Comparison of ENCODE assay signal across 8 cellular contexts in genomic region chr9:32550046-32550608, GRCh38. TPM values are rescaled to one million over a fixed set of nuclear protein-coding genes. Genes with fewer than 3 reads are reported as not detected.
DNase-seq lines count a peak whose midpoint lies in the region; ATAC-seq and TF ChIP-seq lines count a peak whose summit lies in the region.

No MANE protein-coding gene starts in this region.

- peaks cover 0 to 4% (median 0%) of the 10 kb centered on the region in 5 experiments for H3K9me3 Mint-ChIP-seq in brain

- H3K4me1 Mint-ChIP-seq in brain: peaks cover 50% of the 10 kb centered on the region

- no peak for TF ChIP-seq POLR2A in GM18505 (IDR thresholded peaks at IDR 0.05; ENCODE audit: borderline replicate concordance, extremely low read depth, insufficient read depth, insufficient read length)
- no peak for TF ChIP-seq POLR2A in suprapubic skin (IDR thresholded peaks at IDR 0.05)

- TF ChIP-seq CTCF in brain (conservative IDR thresholded peaks at IDR 0.05) (peak in 1 of 2 experiments; percentile 9), suprapubic skin (IDR thresholded peaks at IDR 0.05) (no peak)

- no peaks in the 10 kb centered on the region for H3K36me3 ChIP-seq in suprapubic skin

- H3K9me3 ChIP-seq in suprapubic skin: no peaks in the 10 kb centered on the region

- DNase-seq in AG20443 (ENCODE audit: low spot score) (peak; percentile 18), M059J (ENCODE audit: low read depth) (peak; percentile 30), suprapubic skin (ENCODE audit: low spot score in 2 of 2) (no peak)
- no peak for DNase-seq in stimulated activated naive CD4-positive, alpha-beta T cell treated with Interleukin-2 at 50 U/mL for 16 hours (lab: John Stamatoyannopoulos, UW)

- no peak for TF ChIP-seq EP300 in suprapubic skin (IDR thresholded peaks at IDR 0.05)

- peaks cover 40% of the 10 kb centered on the region for H3K36me3 Mint-ChIP-seq in brain

- peaks cover 5% of the 10 kb centered on the region for H3K27me3 Mint-ChIP-seq in brain

- WGBS in suprapubic skin: 2% methylated on average over 15 of the region's 15 CpGs

- H3K27ac ChIP-seq in layer of hippocampus (ENCODE audit: low read depth, low read length) (peak overlapping the region; percentile 98), suprapubic skin (peak overlapping the region; percentile 93)

- peak overlapping the region; percentile 92 to 99 (median 98) for H3K4me3 Mint-ChIP-seq in brain

- H3K4me3 ChIP-seq in suprapubic skin: peak overlapping the region; percentile 74

- peaks cover 26% of the 10 kb centered on the region for H3K4me1 ChIP-seq in suprapubic skin

- no peaks in the 10 kb centered on the region for H3K27me3 ChIP-seq in layer of hippocampus (ENCODE audit: control insufficient read depth, insufficient read depth, low read length)
- H3K27me3 ChIP-seq in suprapubic skin: no peaks in the 10 kb centered on the region

- ATAC-seq in GM18505 (IDR thresholded peaks at IDR 0.05; ENCODE audit: unreplicated experiment) (peak; percentile 23), HG03432 (IDR thresholded peaks at IDR 0.05; ENCODE audit: unreplicated experiment) (no peak)

- peak overlapping the region; percentile 96 to 98 (median 97) for H3K27ac Mint-ChIP-seq in brain

RNA-seq across cellular contexts. Expression of gene SMIM27, which starts 2.0 kb away (rescaled TPM):
- total RNA-seq in M059J (2014; rRNA removed; shearing (Covaris generic)): 6.5 and 13.4 TPM in 2 replicates
- 44.9 TPM for polyA plus RNA-seq in brain (ENCODE audit: insufficient read depth, low read depth, low replicate concordance)
- 1 to 10 TPM; 3.9 to 8.1 (median 6.8) TPM for total RNA-seq in suprapubic skin

RNA-seq across cellular contexts. Expression of gene TOPORS, which starts 2.3 kb away (rescaled TPM):
- total RNA-seq in M059J (2014; rRNA removed; shearing (Covaris generic)): 27.3 and 33.7 TPM in 2 replicates
- 7.5 TPM for polyA plus RNA-seq in brain (ENCODE audit: insufficient read depth, low read depth, low replicate concordance)
- 10 to 100 TPM; 19.2 to 29.0 (median 23.6) TPM for total RNA-seq in suprapubic skin

RNA-seq across cellular contexts. Expression of gene NDUFB6, which starts 22.8 kb away (rescaled TPM):
- 161 and 179 TPM in 2 replicates for total RNA-seq in M059J (2014; rRNA removed; shearing (Covaris generic))
- 96.1 TPM for polyA plus RNA-seq in brain (ENCODE audit: insufficient read depth, low read depth, low replicate concordance)
- 10 to 100 TPM; 29.9 to 61.0 (median 41.1) TPM for total RNA-seq in suprapubic skin

RNA-seq across cellular contexts. Expression of gene RIGI, which starts 24.1 kb away (rescaled TPM):
- 93.4 and 142 TPM in 2 replicates for total RNA-seq in M059J (2014; rRNA removed; shearing (Covaris generic))
- 3.1 TPM for polyA plus RNA-seq in brain (ENCODE audit: insufficient read depth, low read depth, low replicate concordance)
- 1 to 10 TPM; 4.2 to 9.3 (median 7.4) TPM for total RNA-seq in suprapubic skin

Comparison
In these comparisons a context has a peak if more than half of its experiments do, and no peak if none do; other contexts are left out.
1. DNase-seq: peak in AG20443 (single experiment) and M059J (single experiment); none in suprapubic skin (0 of 2) and stimulated activated naive CD4-positive, alpha-beta T cell treated with Interleukin-2 at 50 U/mL for 16 hours (single experiment).